In the genomic region with DNA sequence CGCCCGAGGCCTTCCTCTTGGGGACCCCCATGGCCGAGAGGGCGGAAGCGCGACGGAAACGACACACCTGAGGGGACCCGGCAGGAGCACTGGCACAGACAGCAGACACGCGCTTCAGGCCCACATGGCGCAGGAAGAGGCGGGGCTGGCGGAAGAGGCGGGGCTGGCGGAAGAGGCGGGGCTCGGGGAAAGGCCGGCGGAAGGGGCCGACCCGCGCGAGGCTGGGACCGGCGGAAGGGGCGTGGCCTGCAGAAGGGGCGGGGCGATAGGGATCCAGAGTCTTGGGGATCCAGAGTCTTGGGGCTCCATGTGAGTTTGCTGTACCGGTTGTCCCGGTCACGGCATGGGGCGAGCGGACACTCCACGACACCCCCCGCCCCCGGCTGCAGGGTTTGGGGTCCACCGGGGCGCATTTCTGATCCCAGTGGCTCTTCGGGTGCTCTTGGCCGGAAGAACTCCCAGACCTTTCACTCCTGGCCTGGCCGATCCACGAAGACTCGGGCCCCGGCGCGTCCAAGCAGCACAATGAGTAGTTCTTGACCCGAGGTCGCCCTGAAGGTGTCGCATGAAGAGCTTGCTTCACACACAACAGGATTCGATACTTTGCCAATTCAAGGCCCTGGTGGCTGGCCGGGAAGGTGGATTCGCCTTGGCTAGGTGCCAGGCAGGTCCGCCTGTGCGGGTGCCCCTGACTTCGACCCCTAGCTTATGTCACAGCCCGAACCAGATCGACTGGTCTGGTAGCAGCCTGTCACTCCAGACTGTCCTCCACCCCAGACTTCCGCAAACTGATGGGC, we compare ENCODE assay signal across 1 cellular context.
TF ChIP-seq lines count a peak whose summit lies in the region.

A gene with protein sequence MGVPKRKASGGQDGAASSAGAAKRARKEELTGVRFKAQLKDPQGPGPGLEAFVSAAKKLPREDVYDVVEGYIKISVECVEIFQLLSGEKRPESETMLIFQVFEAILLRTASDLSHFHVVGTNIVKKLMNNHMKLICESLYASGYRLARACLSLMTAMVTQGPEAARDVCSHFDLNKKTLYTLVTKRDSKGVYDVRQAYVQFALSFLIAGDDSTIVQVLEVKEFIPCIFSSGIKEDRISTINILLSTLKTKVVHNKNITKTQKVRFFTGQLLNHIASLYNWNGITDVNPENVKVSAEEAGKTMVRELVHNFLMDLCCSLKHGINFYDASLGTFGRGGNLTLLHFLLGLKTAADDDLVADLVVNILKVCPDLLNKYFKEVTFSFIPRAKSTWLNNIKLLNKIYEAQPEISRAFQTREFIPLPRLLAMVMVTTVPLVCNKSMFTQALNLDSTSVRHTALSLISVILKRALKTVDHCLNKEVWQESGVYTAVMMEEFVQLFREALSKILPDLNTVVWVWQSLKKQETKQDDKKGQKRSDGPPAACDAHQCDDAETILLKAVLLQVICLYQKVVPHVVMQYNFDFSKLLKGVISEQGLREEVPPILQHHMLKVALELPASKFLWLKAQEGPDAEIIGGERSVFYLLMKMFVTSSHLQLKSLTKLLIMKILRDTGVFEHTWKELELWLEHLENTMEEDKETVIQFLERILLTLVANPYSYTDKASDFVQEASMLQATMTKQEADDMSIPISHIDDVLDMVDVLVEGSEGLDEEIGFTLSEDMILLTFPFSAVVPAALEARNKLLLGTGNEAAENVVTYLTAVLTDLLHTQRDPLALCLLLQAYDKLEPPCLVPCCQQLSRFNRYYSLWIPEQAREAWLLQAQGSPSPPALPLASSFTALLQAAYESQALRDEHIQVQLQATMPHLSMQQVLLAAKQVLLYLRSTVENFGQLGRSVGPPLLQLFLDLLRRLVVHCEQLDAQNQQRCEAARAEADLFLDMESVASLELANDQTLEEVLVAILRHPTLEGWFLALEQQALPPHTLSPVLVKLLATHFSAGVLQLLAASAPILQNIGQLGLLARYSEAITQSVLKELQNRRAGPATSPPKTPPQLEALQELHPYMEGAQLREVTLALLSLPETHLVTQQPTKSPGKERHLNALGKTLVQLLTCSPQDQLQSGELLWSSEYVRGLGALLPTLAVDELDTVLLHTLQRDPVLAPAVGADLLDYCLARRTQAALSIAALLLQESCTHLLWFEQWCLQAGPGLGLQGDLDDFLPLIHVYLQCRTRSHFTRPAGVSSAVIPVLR (N-terminal part only) (minus strand): TSS at position 133 of the 797 bp plus-strand sequence. CDS start 102 bp downstream, at position 31.

TF ChIP-seq in HepG2, 621 proteins besides CTCF, POLR2A, EP300 and RAD21 (continued from another document and continues in another):
- TF ChIP-seq SOX13 (IDR thresholded peaks at IDR 0.05) (no peak), SOX13 (CRISPR knock-in tag; conservative IDR thresholded peaks at IDR 0.05 in 1 of 2, IDR thresholded peaks at IDR 0.05 in 1 of 2) (no peak), TEAD2 (CRISPR knock-in tag; IDR thresholded peaks at IDR 0.05) (no peak), TSC22D2 (CRISPR knock-in tag; IDR thresholded peaks at IDR 0.05; ENCODE audit: borderline replicate concordance) (no peak; the same call in 1 of the 2 replicates), ZFP90 (CRISPR knock-in tag; IDR thresholded peaks at IDR 0.05; ENCODE audit: borderline replicate concordance) (no peak), GLI4 (CRISPR knock-in tag; IDR thresholded peaks at IDR 0.05; ENCODE audit: borderline replicate concordance) (peak; percentile 13; the same call in 1 of the 2 replicates), ZMYM3 (CRISPR knock-in tag; IDR thresholded peaks at IDR 0.05) (no peak), ZNF629 (CRISPR knock-in tag; conservative IDR thresholded peaks at IDR 0.05) (0 out of 2 replicates have a peak, but pooled peaks have one; percentile 30), ARID5B (CRISPR knock-in tag; IDR thresholded peaks at IDR 0.05) (0 out of 2 replicates have a peak, but pooled peaks have one; percentile 11), HNRNPK (IDR thresholded peaks at IDR 0.05; ENCODE audit: low read depth, low read length, poor library complexity, severe bottlenecking) (no peak), KLF6 (CRISPR knock-in tag; IDR thresholded peaks at IDR 0.05) (no peak), DMTF1 (CRISPR knock-in tag; IDR thresholded peaks at IDR 0.05) (no peak), TRIM24 (CRISPR knock-in tag; IDR thresholded peaks at IDR 0.05) (no peak), TARDBP (CRISPR knock-in tag; IDR thresholded peaks at IDR 0.05) (no peak), SRSF1 (optimal IDR thresholded peaks at IDR 0.05; ENCODE audit: low read depth, low read length) (peak; percentile 55), RFX3 (CRISPR knock-in tag; IDR thresholded peaks at IDR 0.05) (no peak), NKX3-1 (CRISPR knock-in tag; IDR thresholded peaks at IDR 0.05) (no peak), ZNF20 (CRISPR knock-in tag; IDR thresholded peaks at IDR 0.05) (no peak), ZNF329 (CRISPR knock-in tag; IDR thresholded peaks at IDR 0.05; ENCODE audit: low read depth) (no peak), ZNF44 (CRISPR knock-in tag; IDR thresholded peaks at IDR 0.05) (no peak), ZNF644 (CRISPR knock-in tag; IDR thresholded peaks at IDR 0.05; ENCODE audit: low read depth) (no peak), KMT2A (CRISPR knock-in tag; IDR thresholded peaks at IDR 0.05) (0 out of 2 replicates have a peak, but pooled peaks have one; percentile 47), ZNF430 (CRISPR knock-in tag; IDR thresholded peaks at IDR 0.05) (peak; percentile 67; the same call in 1 of the 2 replicates), ZNF326 (CRISPR knock-in tag; IDR thresholded peaks at IDR 0.05; ENCODE audit: borderline replicate concordance) (no peak), SOX6 (IDR thresholded peaks at IDR 0.05) (no peak), SOX6 (CRISPR knock-in tag; IDR thresholded peaks at IDR 0.05) (peak; percentile 38; the same call in 1 of the 2 replicates), RXRA (CRISPR knock-in tag; IDR thresholded peaks at IDR 0.05) (peak; percentile 56; the same call in 1 of the 2 replicates), MNT (IDR thresholded peaks at IDR 0.05) (peak; percentile 94), ZNF839 (CRISPR knock-in tag; IDR thresholded peaks at IDR 0.05; ENCODE audit: borderline replicate concordance) (no peak; the same call in 1 of the 2 replicates), MYNN (CRISPR knock-in tag; IDR thresholded peaks at IDR 0.05; ENCODE audit: low read depth) (no peak), ZBTB1 (CRISPR knock-in tag; IDR thresholded peaks at IDR 0.05; ENCODE audit: borderline replicate concordance) (no peak), NFKBIZ (CRISPR knock-in tag; IDR thresholded peaks at IDR 0.05) (no peak), DPF2 (CRISPR knock-in tag; IDR thresholded peaks at IDR 0.05; ENCODE audit: borderline replicate concordance, low read depth) (no peak), KLF11 (CRISPR knock-in tag; IDR thresholded peaks at IDR 0.05) (no peak), ZNF788 (CRISPR knock-in tag; IDR thresholded peaks at IDR 0.05; ENCODE audit: borderline replicate concordance) (no peak; the same call in 1 of the 2 replicates), ZKSCAN8 (CRISPR knock-in tag; IDR thresholded peaks at IDR 0.05; ENCODE audit: borderline replicate concordance) (no peak)
- TF ChIP-seq, protein P1, sequence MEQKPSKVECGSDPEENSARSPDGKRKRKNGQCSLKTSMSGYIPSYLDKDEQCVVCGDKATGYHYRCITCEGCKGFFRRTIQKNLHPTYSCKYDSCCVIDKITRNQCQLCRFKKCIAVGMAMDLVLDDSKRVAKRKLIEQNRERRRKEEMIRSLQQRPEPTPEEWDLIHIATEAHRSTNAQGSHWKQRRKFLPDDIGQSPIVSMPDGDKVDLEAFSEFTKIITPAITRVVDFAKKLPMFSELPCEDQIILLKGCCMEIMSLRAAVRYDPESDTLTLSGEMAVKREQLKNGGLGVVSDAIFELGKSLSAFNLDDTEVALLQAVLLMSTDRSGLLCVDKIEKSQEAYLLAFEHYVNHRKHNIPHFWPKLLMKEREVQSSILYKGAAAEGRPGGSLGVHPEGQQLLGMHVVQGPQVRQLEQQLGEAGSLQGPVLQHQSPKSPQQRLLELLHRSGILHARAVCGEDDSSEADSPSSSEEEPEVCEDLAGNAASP (CRISPR knock-in tag; IDR thresholded peaks at IDR 0.05; ENCODE audit: borderline replicate concordance): no peak
- TF ChIP-seq, protein P2, sequence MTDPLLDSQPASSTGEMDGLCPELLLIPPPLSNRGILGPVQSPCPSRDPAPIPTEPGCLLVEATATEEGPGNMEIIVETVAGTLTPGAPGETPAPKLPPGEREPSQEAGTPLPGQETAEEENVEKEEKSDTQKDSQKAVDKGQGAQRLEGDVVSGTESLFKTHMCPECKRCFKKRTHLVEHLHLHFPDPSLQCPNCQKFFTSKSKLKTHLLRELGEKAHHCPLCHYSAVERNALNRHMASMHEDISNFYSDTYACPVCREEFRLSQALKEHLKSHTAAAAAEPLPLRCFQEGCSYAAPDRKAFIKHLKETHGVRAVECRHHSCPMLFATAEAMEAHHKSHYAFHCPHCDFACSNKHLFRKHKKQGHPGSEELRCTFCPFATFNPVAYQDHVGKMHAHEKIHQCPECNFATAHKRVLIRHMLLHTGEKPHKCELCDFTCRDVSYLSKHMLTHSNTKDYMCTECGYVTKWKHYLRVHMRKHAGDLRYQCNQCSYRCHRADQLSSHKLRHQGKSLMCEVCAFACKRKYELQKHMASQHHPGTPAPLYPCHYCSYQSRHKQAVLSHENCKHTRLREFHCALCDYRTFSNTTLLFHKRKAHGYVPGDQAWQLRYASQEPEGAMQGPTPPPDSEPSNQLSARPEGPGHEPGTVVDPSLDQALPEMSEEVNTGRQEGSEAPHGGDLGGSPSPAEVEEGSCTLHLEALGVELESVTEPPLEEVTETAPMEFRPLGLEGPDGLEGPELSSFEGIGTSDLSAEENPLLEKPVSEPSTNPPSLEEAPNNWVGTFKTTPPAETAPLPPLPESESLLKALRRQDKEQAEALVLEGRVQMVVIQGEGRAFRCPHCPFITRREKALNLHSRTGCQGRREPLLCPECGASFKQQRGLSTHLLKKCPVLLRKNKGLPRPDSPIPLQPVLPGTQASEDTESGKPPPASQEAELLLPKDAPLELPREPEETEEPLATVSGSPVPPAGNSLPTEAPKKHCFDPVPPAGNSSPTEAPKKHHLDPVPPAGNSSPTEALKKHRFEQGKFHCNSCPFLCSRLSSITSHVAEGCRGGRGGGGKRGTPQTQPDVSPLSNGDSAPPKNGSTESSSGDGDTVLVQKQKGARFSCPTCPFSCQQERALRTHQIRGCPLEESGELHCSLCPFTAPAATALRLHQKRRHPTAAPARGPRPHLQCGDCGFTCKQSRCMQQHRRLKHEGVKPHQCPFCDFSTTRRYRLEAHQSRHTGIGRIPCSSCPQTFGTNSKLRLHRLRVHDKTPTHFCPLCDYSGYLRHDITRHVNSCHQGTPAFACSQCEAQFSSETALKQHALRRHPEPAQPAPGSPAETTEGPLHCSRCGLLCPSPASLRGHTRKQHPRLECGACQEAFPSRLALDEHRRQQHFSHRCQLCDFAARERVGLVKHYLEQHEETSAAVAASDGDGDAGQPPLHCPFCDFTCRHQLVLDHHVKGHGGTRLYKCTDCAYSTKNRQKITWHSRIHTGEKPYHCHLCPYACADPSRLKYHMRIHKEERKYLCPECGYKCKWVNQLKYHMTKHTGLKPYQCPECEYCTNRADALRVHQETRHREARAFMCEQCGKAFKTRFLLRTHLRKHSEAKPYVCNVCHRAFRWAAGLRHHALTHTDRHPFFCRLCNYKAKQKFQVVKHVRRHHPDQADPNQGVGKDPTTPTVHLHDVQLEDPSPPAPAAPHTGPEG (CRISPR knock-in tag; IDR thresholded peaks at IDR 0.05): no peak
